19 cellular contexts compared by ENCODE assay signal in genomic region chr5:82375488-82376294, GRCh38.
A peak's percentile ranks its signal among the peaks of the same experiment; 100 is the strongest.
DNase-seq lines count a peak whose midpoint lies in the region; ATAC-seq, FAIRE-seq and TF ChIP-seq lines count a peak whose summit lies in the region.
"Had no signal": no experiment of that assay in that cellular context is flagged by ENCODE, and none has a peak within 500 bp of the region (broad histone marks: within the 10 kb centered on the region; RNA-seq: fewer than 3 reads in every experiment).

No MANE protein-coding gene starts in this region.

- H3K27me3 ChIP-seq in K562 (ENCODE audit: control insufficient read depth in 2 of 2, insufficient read depth in 2 of 2, low read length in 2 of 2): no peaks in the 10 kb centered on the region
- no peaks in the 10 kb centered on the region for H3K27me3 ChIP-seq in aorta (ENCODE audit: control insufficient read depth in 1 of 2, insufficient read depth in 2 of 2, low read length in 1 of 2)
- H3K27me3 ChIP-seq: cardiac muscle cell, esophagus squamous epithelium, thyroid gland had no signal

- WGBS in K562 (ENCODE audit: insufficient coverage, low coverage, missing lambda C conversion rate): 40% methylated on average over 5 of the region's 5 CpGs
- WGBS in aorta, 2 donors: 66 to 68% methylated on average over 5 of the region's 5 CpGs

- no peak for TF ChIP-seq EP300 in K562 (IDR thresholded peaks at IDR 0.05; ENCODE audit: low read length)

- TF ChIP-seq CTCF in K562 (IDR thresholded peaks at IDR 0.05 in 2 of 3, conservative IDR thresholded peaks at IDR 0.05 in 1 of 3; ENCODE audit: insufficient read depth in 2 of 3, low read depth in 1 of 3, low read length in 3 of 3): no peak

- H4K20me1 ChIP-seq in K562 (replicated peaks; ENCODE audit: control insufficient read depth, insufficient read depth, low read length): no peaks in the 10 kb centered on the region

- H3K79me2 ChIP-seq in K562 (ENCODE audit: control insufficient read depth, insufficient read depth, low read length): no peaks in the 10 kb centered on the region

- H3K4me2 ChIP-seq in K562 (ENCODE audit: insufficient read depth, low read length): no peak overlapping the region

- no peak for TF ChIP-seq POLR2A in K562 (conservative IDR thresholded peaks at IDR 0.05)

- no peak for FAIRE-seq in K562 (lab: Jason Lieb, UNC)

- H3K27ac ChIP-seq in K562 (ENCODE audit: extremely low read depth, low read depth, low read length): no peak overlapping the region
- peak overlapping the region in 1 of 2 donors; percentile 63 for H3K27ac ChIP-seq in aorta (ENCODE audit: low read depth in 1 of 2, low read length in 2 of 2)
- H3K27ac ChIP-seq: cardiac muscle cell, RWPE1, thyroid gland had no signal

- H2AFZ ChIP-seq in K562 (ENCODE audit: low read depth, low read length): no peak overlapping the region

- no peak overlapping the region for H3K9ac ChIP-seq in K562 (ENCODE audit: insufficient read depth in 1 of 2, low read depth in 2 of 2, low read length in 2 of 2)

- intact Hi-C loops in K562 (cut with micrococcal nuclease): no loop called here
- intact Hi-C loops in aorta (cut with DNase I): no loop called here
- intact Hi-C loops in posterior vena cava (cut with DNase I): no loop called here

- in situ Hi-C loops in K562 (cut with MboI): no loop called here

- H3K9me1 ChIP-seq in K562 (ENCODE audit: control insufficient read depth, insufficient read depth, low read length): no peaks in the 10 kb centered on the region

- DNase-seq in SKM-1 (lab: John Stamatoyannopoulos, UW; ENCODE audit: unreplicated experiment): peak; percentile 26
- DNase-seq in SKM-1 treated with dmso at 0.1 percent for 144 hours (lab: John Stamatoyannopoulos, UW; ENCODE audit: unreplicated experiment): no peak
- DNase-seq in NCI-H774 (lab: John Stamatoyannopoulos, UW): peak; percentile 92
- DNase-seq in K562 (ENCODE audit: extremely low read depth in 1 of 4, low spot score in 3 of 4): no peak
- DNase-seq in aorta: no peak
- DNase-seq in posterior vena cava (ENCODE audit: low spot score): no peak
- no peak for DNase-seq in DMS79 treated with DMSO at 0.1 percent for 48 hours (lab: John Stamatoyannopoulos, UW)
- DNase-seq: activated B cell treated with CpG ODN at 0.5 μM for 24 hours; activated naive CD8-positive, alpha-beta T cell treated with anti-CD3 and anti-CD28 coated beads, Interleukin-2, amount 50 U/mL, for 24 hours; esophagus squamous epithelium; glutamatergic neuron; GOT3; NCI-H1048; stimulated activated naive CD4-positive, alpha-beta T cell; T-cell; thyroid gland had no signal

- peak; percentile 34; the same call in 1 of the 3 replicates for ATAC-seq in K562
- peak; percentile 59 for ATAC-seq in aorta (ENCODE audit: low FRiP score)
- ATAC-seq in HG02938 (IDR thresholded peaks at IDR 0.05; ENCODE audit: unreplicated experiment): no peak
- ATAC-seq: activated naive CD8-positive, alpha-beta T cell treated with anti-CD3 and anti-CD28 coated beads, Interleukin-2, amount 50 U/mL, for 24 hours; T-cell had no signal

- TF ChIP-seq RAD21 in K562 (CRISPR knock-in tag; conservative IDR thresholded peaks at IDR 0.05 in 1 of 2, IDR thresholded peaks at IDR 0.05 in 1 of 2): no peak

- H3K4me3 ChIP-seq in K562: no peak overlapping the region
- H3K4me3 ChIP-seq in aorta (ENCODE audit: low read length in 2 of 2): no peak overlapping the region
- H3K4me3 ChIP-seq: cardiac muscle cell, esophagus squamous epithelium, thyroid gland had no signal

- H3K36me3 ChIP-seq in K562 (ENCODE audit: control insufficient read depth, insufficient read depth, low read length) (no peaks in the 10 kb centered on the region), aorta (ENCODE audit: control insufficient read depth in 1 of 2, insufficient read depth in 2 of 2, low read length in 1 of 2) (no peaks in the 10 kb centered on the region)
- H3K36me3 ChIP-seq: cardiac muscle cell, esophagus squamous epithelium, thyroid gland had no signal

- no TSS peak for BruUV-seq in K562 (replicated peaks; lab: Mats Ljungman, UMichigan)

- CTCF ChIA-PET in K562 (lab: Yijun Ruan, JAX; ENCODE audit: low intra/inter-chr PET ratio): no interaction called here

- POLR2A ChIA-PET in K562 (lab: Yijun Ruan, JAX): interaction anchor here (1.1 kb wide), 1 partner anchor 13 kb away, joined by 3 read pairs; no protein-coding TSS in a partner anchor

- H3K4me1 ChIP-seq in K562 (replicated peaks in 1 of 2; ENCODE audit: control insufficient read depth in 2 of 2, insufficient read depth in 2 of 2, low read length in 2 of 2) (no peaks in the 10 kb centered on the region), aorta (ENCODE audit: control insufficient read depth in 1 of 2, insufficient read depth in 2 of 2, low read length in 2 of 2) (peaks cover 3 to 4% of the 10 kb centered on the region in 2 donors)
- H3K4me1 ChIP-seq: esophagus squamous epithelium, thyroid gland had no signal

- no peaks in the 10 kb centered on the region; the same call in 1 of the 2 replicates for H3K9me3 ChIP-seq in K562 (replicated peaks; ENCODE audit: control insufficient read depth, insufficient read depth, low read depth, low read length)
- no peaks in the 10 kb centered on the region for H3K9me3 ChIP-seq in aorta (ENCODE audit: control insufficient read depth, low read length)
- H3K9me3 ChIP-seq: esophagus squamous epithelium, thyroid gland had no signal

TF ChIP-seq in K562, 482 proteins besides CTCF, POLR2A, EP300 and RAD21:
- TF ChIP-seq PKNOX1 (IDR thresholded peaks at IDR 0.05) (peak; percentile 59), MEIS2 (IDR thresholded peaks at IDR 0.05; ENCODE audit: partially characterized antibody) (peak; percentile 59), ZKSCAN1 (IDR thresholded peaks at IDR 0.05; ENCODE audit: low read depth, low read length) (peak; percentile 46; the same call in 1 of the 2 replicates), NR3C1 (CRISPR knock-in tag; IDR thresholded peaks at IDR 0.05) (no peak), NR0B1 (IDR thresholded peaks at IDR 0.05; ENCODE audit: partially characterized antibody) (no peak), FOXJ2 (tag; IDR thresholded peaks at IDR 0.05) (no peak), SMARCB1 (IDR thresholded peaks at IDR 0.05; ENCODE audit: insufficient read length, low read depth) (no peak), CXXC5 (CRISPR knock-in tag; IDR thresholded peaks at IDR 0.05) (no peak)
- TF ChIP-seq, protein P1, sequence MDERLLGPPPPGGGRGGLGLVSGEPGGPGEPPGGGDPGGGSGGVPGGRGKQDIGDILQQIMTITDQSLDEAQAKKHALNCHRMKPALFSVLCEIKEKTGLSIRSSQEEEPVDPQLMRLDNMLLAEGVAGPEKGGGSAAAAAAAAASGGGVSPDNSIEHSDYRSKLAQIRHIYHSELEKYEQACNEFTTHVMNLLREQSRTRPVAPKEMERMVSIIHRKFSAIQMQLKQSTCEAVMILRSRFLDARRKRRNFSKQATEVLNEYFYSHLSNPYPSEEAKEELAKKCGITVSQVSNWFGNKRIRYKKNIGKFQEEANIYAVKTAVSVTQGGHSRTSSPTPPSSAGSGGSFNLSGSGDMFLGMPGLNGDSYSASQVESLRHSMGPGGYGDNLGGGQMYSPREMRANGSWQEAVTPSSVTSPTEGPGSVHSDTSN (CRISPR knock-in tag; IDR thresholded peaks at IDR 0.05; ENCODE audit: low read depth): no peak
- TF ChIP-seq, protein P1 (tag; conservative IDR thresholded peaks at IDR 0.05; ENCODE audit: low read depth): 0 out of 2 replicates have a peak, but pooled peaks have one; percentile 21

Comparison
In these comparisons a context has a peak if more than half of its experiments do, and no peak if none do; other contexts are left out.
1. DNase-seq: peak in SKM-1 (single experiment) and NCI-H774 (single experiment); none in SKM-1 treated with dmso at 0.1 percent for 144 hours (single experiment), K562 (0 of 4), aorta (0 of 2), posterior vena cava (single experiment) and DMS79 treated with DMSO at 0.1 percent for 48 hours (single experiment).